ENCODE assay signal across 8 cellular contexts in genomic region chr4:85747871-85748491, GRCh38.
DNase-seq lines count a peak whose midpoint lies in the region; ATAC-seq, FAIRE-seq and TF ChIP-seq lines count a peak whose summit lies in the region.

No MANE protein-coding gene starts in this region.

- H3K36me3 Mint-ChIP-seq in activated CD8-positive, alpha-beta T cell treated with anti-CD3 and anti-CD28 coated beads, Interleukin-2, amount 10 ng/mL, durations not matched to agents 7 days and 5 days (ENCODE audit: low read depth): no peaks in the 10 kb centered on the region

- ATAC-seq in GM19395 (IDR thresholded peaks at IDR 0.05; ENCODE audit: unreplicated experiment) (peak; percentile 75), HG03432 (IDR thresholded peaks at IDR 0.05; ENCODE audit: unreplicated experiment) (peak; percentile 69), left cardiac atrium (peak; percentile 71), sciatic nerve (peak; percentile 80), GM19328 (IDR thresholded peaks at IDR 0.05; ENCODE audit: unreplicated experiment) (no peak)
- ATAC-seq in activated CD8-positive, alpha-beta T cell treated with anti-CD3 and anti-CD28 coated beads, Interleukin-2, amount 10 ng/mL, durations not matched to agents 7 days and 5 days: no peak

- no peaks in the 10 kb centered on the region for H3K27me3 Mint-ChIP-seq in activated CD8-positive, alpha-beta T cell treated with anti-CD3 and anti-CD28 coated beads, Interleukin-2, amount 10 ng/mL, durations not matched to agents 7 days and 5 days (ENCODE audit: low read depth)

- peak; percentile 95 for TF ChIP-seq CTCF in D721Med (IDR thresholded peaks at IDR 0.05; ENCODE audit: insufficient read depth, missing control alignments)

- peak; percentile 96 for FAIRE-seq in D721Med (lab: Jason Lieb, UNC)

- no peaks in the 10 kb centered on the region for H3K4me1 Mint-ChIP-seq in activated CD8-positive, alpha-beta T cell treated with anti-CD3 and anti-CD28 coated beads, Interleukin-2, amount 10 ng/mL, durations not matched to agents 7 days and 5 days (ENCODE audit: low read depth)

- DNase-seq in D721Med (ENCODE audit: insufficient read length, low spot score) (peak; percentile 21), NCI-H2196 treated with DMSO at 0.1 percent for 48 hours (lab: John Stamatoyannopoulos, UW; ENCODE audit: unreplicated experiment) (peak; percentile 47), left cardiac atrium (no peak), sciatic nerve (ENCODE audit: low spot score) (no peak)
- peak; percentile 26 for DNase-seq in activated CD8-positive, alpha-beta T cell treated with anti-CD3 and anti-CD28 coated beads, Interleukin-2, amount 10 ng/mL, durations not matched to agents 7 days and 5 days

- POLR2A ChIA-PET in activated CD8-positive, alpha-beta T cell treated with anti-CD3 and anti-CD28 coated beads, Interleukin-2, amount 10 ng/mL, durations not matched to agents 7 days and 5 days (lab: Charles Lee): no interaction called here

- CTCF ChIA-PET in activated CD8-positive, alpha-beta T cell treated with anti-CD3 and anti-CD28 coated beads, Interleukin-2, amount 10 ng/mL, durations not matched to agents 7 days and 5 days (lab: Charles Lee): interaction anchor here (1.6 to 2.8 kb wide), 3 partner anchors 14 to 602 kb away, joined by 4 to 14 read pairs (median 5); no protein-coding TSS in a partner anchor

- H3K27ac Mint-ChIP-seq in activated CD8-positive, alpha-beta T cell treated with anti-CD3 and anti-CD28 coated beads, Interleukin-2, amount 10 ng/mL, durations not matched to agents 7 days and 5 days: no peak overlapping the region

- H3K9me3 Mint-ChIP-seq in activated CD8-positive, alpha-beta T cell treated with anti-CD3 and anti-CD28 coated beads, Interleukin-2, amount 10 ng/mL, durations not matched to agents 7 days and 5 days (ENCODE audit: insufficient read depth): no peaks in the 10 kb centered on the region

- no peak overlapping the region for H3K4me3 Mint-ChIP-seq in activated CD8-positive, alpha-beta T cell treated with anti-CD3 and anti-CD28 coated beads, Interleukin-2, amount 10 ng/mL, durations not matched to agents 7 days and 5 days

- intact Hi-C loops in left cardiac atrium (cut with DNase I) (loop anchor here in 1 of 2 donors (5.0 to 10.0 kb wide), 5 partner anchors 153 to 601 kb away; partner anchors contain the start of gene ARHGAP24), sciatic nerve (cut with DNase I) (loop anchor here (10.0 kb wide), 1 partner anchor 593 kb away; no protein-coding TSS in a partner anchor)

Comparison
In these comparisons a context has a peak if more than half of its experiments do, and no peak if none do; other contexts are left out.
1. DNase-seq: peak in D721Med (single experiment), NCI-H2196 treated with DMSO at 0.1 percent for 48 hours (single experiment) and activated CD8-positive, alpha-beta T cell treated with anti-CD3 and anti-CD28 coated beads, Interleukin-2, amount 10 ng/mL, durations not matched to agents 7 days and 5 days (single experiment); none in left cardiac atrium (single experiment) and sciatic nerve (single experiment).
2. ATAC-seq: peak in GM19395 (single experiment), HG03432 (single experiment), left cardiac atrium (2 of 2) and sciatic nerve (single experiment); none in activated CD8-positive, alpha-beta T cell treated with anti-CD3 and anti-CD28 coated beads, Interleukin-2, amount 10 ng/mL, durations not matched to agents 7 days and 5 days (single experiment) and GM19328 (single experiment).